1 cellular context compared by ENCODE assay signal in genomic region chr3:117193390-117193789, GRCh38.
TF ChIP-seq lines count a peak whose summit lies in the region.

No MANE protein-coding gene starts in this region.

TF ChIP-seq in WTC11, 78 proteins besides CTCF, POLR2A, EP300 and RAD21 (continued from another document):
- TF ChIP-seq PRDM15 (CRISPR knock-in tag; IDR thresholded peaks at IDR 0.05) (no peak), TP53 (CRISPR knock-in tag; IDR thresholded peaks at IDR 0.05) (no peak), ZNF396 (CRISPR knock-in tag; IDR thresholded peaks at IDR 0.05; ENCODE audit: borderline replicate concordance) (no peak), MAX (CRISPR knock-in tag; IDR thresholded peaks at IDR 0.05) (no peak), ELF4 (CRISPR knock-in tag; IDR thresholded peaks at IDR 0.05; ENCODE audit: low read depth) (no peak), ATF1 (CRISPR knock-in tag; IDR thresholded peaks at IDR 0.05) (no peak), IRF2 (CRISPR knock-in tag; IDR thresholded peaks at IDR 0.05; ENCODE audit: borderline replicate concordance, low read depth) (no peak), GABPB1 (CRISPR knock-in tag; IDR thresholded peaks at IDR 0.05) (no peak), NR2C2 (CRISPR knock-in tag; IDR thresholded peaks at IDR 0.05) (no peak), CREB1 (CRISPR knock-in tag; IDR thresholded peaks at IDR 0.05) (no peak), JAZF1 (CRISPR knock-in tag; IDR thresholded peaks at IDR 0.05) (no peak)
- TF ChIP-seq, protein P1, sequence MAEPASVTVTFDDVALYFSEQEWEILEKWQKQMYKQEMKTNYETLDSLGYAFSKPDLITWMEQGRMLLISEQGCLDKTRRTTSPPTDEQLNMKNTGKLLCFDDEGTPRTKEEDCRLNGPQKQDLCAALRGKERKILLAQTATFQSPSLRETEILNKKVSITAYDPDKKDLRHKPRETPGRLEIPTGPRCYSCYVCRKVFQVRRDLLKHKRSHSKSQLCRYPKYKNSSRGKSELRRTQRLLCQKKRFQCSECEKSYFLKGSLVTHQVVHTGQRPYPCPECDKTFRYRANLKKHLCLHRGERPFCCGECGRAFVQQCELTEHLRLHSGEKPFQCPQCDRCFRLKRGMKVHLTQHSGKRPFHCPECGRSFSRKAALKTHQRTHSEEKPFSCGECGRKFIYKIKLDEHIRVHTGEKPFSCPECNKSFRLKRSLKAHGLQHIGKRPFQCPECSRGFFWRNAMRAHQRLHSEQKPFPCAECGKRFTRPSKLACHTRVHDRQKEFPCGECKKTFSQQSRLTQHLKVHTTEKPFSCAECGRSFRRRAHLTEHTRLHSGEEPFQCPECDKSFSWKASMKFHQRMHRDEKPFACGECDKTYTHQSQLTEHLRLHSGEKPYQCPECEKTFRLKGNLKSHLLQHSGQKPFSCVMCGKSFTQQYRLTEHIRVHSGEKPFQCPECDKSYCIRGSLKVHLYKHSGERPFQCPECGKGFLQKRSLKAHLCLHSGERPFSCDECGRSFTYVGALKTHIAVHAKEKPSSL (CRISPR knock-in tag; conservative IDR thresholded peaks at IDR 0.05) = no peak
TF ChIP-seq in WTC11: peak in this region for 0.
